ENCODE assay signal across 21 cellular contexts in genomic region chr13:110376120-110376519, GRCh38.
DNase-seq lines count a peak whose midpoint lies in the region; ATAC-seq and TF ChIP-seq lines count a peak whose summit lies in the region.
"Had no signal": no experiment of that assay in that cellular context is flagged by ENCODE, and none has a peak within 500 bp of the region (broad histone marks: within the 10 kb centered on the region; RNA-seq: fewer than 3 reads in every experiment).

No MANE protein-coding gene starts in this region.

- H3K27me3 Mint-ChIP-seq in nephron (ENCODE audit: low read depth): no peaks in the 10 kb centered on the region

- H3K4me1 Mint-ChIP-seq in nephron: peaks cover 71% of the 10 kb centered on the region

- TF ChIP-seq CTCF in ascending aorta (IDR thresholded peaks at IDR 0.05): no peak
- TF ChIP-seq CTCF in heart left ventricle (IDR thresholded peaks at IDR 0.05): no peak
- no peak for TF ChIP-seq CTCF in nephron (IDR thresholded peaks at IDR 0.05; ENCODE audit: unreplicated experiment in 3 of 3)
- TF ChIP-seq CTCF in tibial artery (IDR thresholded peaks at IDR 0.05): no peak

- WGBS in heart left ventricle, 4 donors: 23 to 28% (median 24%) methylated on average over 5 of the region's 5 CpGs

- no peaks in the 10 kb centered on the region for H3K36me3 Mint-ChIP-seq in nephron (ENCODE audit: low read depth)
- H3K36me3 Mint-ChIP-seq: IgD-negative memory B cell; naive thymus-derived CD8-positive, alpha-beta T cell had no signal

- H3K4me3 ChIP-seq in ascending aorta (no peak overlapping the region), heart left ventricle (no peak overlapping the region), tibial artery (no peak overlapping the region)
- H3K4me3 ChIP-seq: body of pancreas had no signal

- H3K27me3 ChIP-seq in ascending aorta (no peaks in the 10 kb centered on the region), heart left ventricle (no peaks in the 10 kb centered on the region), tibial artery (no peaks in the 10 kb centered on the region)
- H3K27me3 ChIP-seq: body of pancreas had no signal

- H3K4me3 Mint-ChIP-seq in nephron: peak overlapping the region in 2 of 3 experiments; percentile 1 to 22
- H3K4me3 Mint-ChIP-seq: activated CD8-positive, alpha-beta T cell treated with anti-CD3 and anti-CD28 coated beads for 36 hours; activated T-cell treated with anti-CD3 and anti-CD28 coated beads, Interleukin-2, amount 50 U/mL, for 24 hours; IgD-negative memory B cell; naive thymus-derived CD8-positive, alpha-beta T cell had no signal

- TF ChIP-seq POLR2A in heart left ventricle (IDR thresholded peaks at IDR 0.05): no peak

- DNase-seq in ascending aorta (ENCODE audit: low spot score in 2 of 2) (no peak), heart left ventricle (no peak), tibial artery (no peak), SW 1271 (lab: John Stamatoyannopoulos, UW) (no peak), NCI-H1092 (lab: John Stamatoyannopoulos, UW) (no peak)
- DNase-seq in NK-92 treated with Interleukin-12 subunit alpha and Interleukin-12 subunit beta, amount 100 ng/mL, for 24 hours (lab: John Stamatoyannopoulos, UW): no peak
- DNase-seq: activated CD8-positive, alpha-beta T cell treated with anti-CD3 and anti-CD28 coated beads for 36 hours; activated naive CD4-positive, alpha-beta T cell treated with anti-CD3 and anti-CD28 coated beads, Interleukin-2, amount 50 U/mL, for 16 hours; activated T-cell treated with anti-CD3 and anti-CD28 coated beads, Interleukin-2, amount 50 U/mL, for 24 hours; body of pancreas; Calu3; GOT3; naive thymus-derived CD8-positive, alpha-beta T cell; NCI-H187; NCI-H446 treated with DMSO at 0.1 percent for 48 hours; stimulated activated CD4-positive, alpha-beta T cell treated with anti-CD3 and anti-CD28 coated beads, Interleukin-15, amount 100 ng/mL, for 24 hours; stimulated activated naive CD4-positive, alpha-beta T cell treated with Interleukin-2 at 50 U/mL for 16 hours had no signal

- intact Hi-C loops in ascending aorta (cut with DNase I) (no loop called here), heart left ventricle (cut with DNase I) (no loop called here), tibial artery (cut with DNase I; ENCODE audit: low total_unique reads) (no loop called here)

- ATAC-seq in heart left ventricle (peak; percentile 47 to 75 (median 70)), HG02970 (IDR thresholded peaks at IDR 0.05; ENCODE audit: low FRiP score, unreplicated experiment) (no peak)
- ATAC-seq: activated CD8-positive, alpha-beta T cell treated with anti-CD3 and anti-CD28 coated beads for 36 hours; body of pancreas; naive thymus-derived CD8-positive, alpha-beta T cell had no signal

- H3K4me1 ChIP-seq in ascending aorta (peaks cover 38 to 85% of the 10 kb centered on the region in 2 donors), heart left ventricle (peaks cover 20 to 96% (median 85%) of the 10 kb centered on the region in 12 donors), tibial artery (peaks cover 0 to 98% (median 80%) of the 10 kb centered on the region in 4 donors)
- H3K4me1 ChIP-seq: body of pancreas had no signal

- H3K27ac Mint-ChIP-seq in nephron: peak overlapping the region; percentile 68 to 100 (median 83)
- H3K27ac Mint-ChIP-seq: activated CD8-positive, alpha-beta T cell treated with anti-CD3 and anti-CD28 coated beads for 36 hours; activated T-cell treated with anti-CD3 and anti-CD28 coated beads, Interleukin-2, amount 50 U/mL, for 24 hours; IgD-negative memory B cell; naive thymus-derived CD8-positive, alpha-beta T cell had no signal

- H3K36me3 ChIP-seq in ascending aorta: no peaks in the 10 kb centered on the region
- H3K36me3 ChIP-seq in heart left ventricle: no peaks in the 10 kb centered on the region
- no peaks in the 10 kb centered on the region for H3K36me3 ChIP-seq in tibial artery

- H3K9me3 ChIP-seq in ascending aorta: no peaks in the 10 kb centered on the region
- no peaks in the 10 kb centered on the region for H3K9me3 ChIP-seq in heart left ventricle
- no peaks in the 10 kb centered on the region for H3K9me3 ChIP-seq in tibial artery
- H3K9me3 ChIP-seq: body of pancreas had no signal

- no peaks in the 10 kb centered on the region for H3K9me3 Mint-ChIP-seq in nephron

- H3K27ac ChIP-seq in ascending aorta (peak overlapping the region; percentile 83 to 87), heart left ventricle (peak overlapping the region in 11 of 12 donors; percentile 1 to 75 (median 47)), tibial artery (peak overlapping the region; percentile 67 to 81)
- H3K27ac ChIP-seq: body of pancreas, epithelial cell of prostate had no signal
